ENCODE assay signal across 8 cellular contexts in genomic region chr5:177546262-177546741, GRCh38. TPM values are rescaled to one million over a fixed set of nuclear protein-coding genes. Genes with fewer than 3 reads are reported as not detected.
DNase-seq lines count a peak whose midpoint lies in the region; ATAC-seq and TF ChIP-seq lines count a peak whose summit lies in the region.

No MANE protein-coding gene starts in this region.

- TF ChIP-seq CTCF in endothelial cell (IDR thresholded peaks at IDR 0.05; ENCODE audit: unreplicated experiment): no peak

- H3K27ac Mint-ChIP-seq in endothelial cell (ENCODE audit: unreplicated experiment): peak overlapping the region; percentile 59

- H3K9ac ChIP-seq in NT2/D1 (ENCODE audit: insufficient read length, low read depth): peak overlapping the region; percentile 6

- H3K4me3 Mint-ChIP-seq in endothelial cell (ENCODE audit: unreplicated experiment): no peak overlapping the region

- H3K36me3 ChIP-seq in NT2/D1 (ENCODE audit: insufficient read depth, insufficient read length, low read length) (peaks cover 46% of the 10 kb centered on the region), H7 (replicated peaks; ENCODE audit: control insufficient read depth, insufficient read depth, low read length) (peaks cover 4% of the 10 kb centered on the region)

- H3K9me3 ChIP-seq in NT2/D1 (ENCODE audit: insufficient read depth, low read length): no peaks in the 10 kb centered on the region

- H3K27me3 ChIP-seq in NT2/D1 (ENCODE audit: insufficient read depth, insufficient read length) (no peaks in the 10 kb centered on the region), H7 (ENCODE audit: control insufficient read depth, insufficient read depth, low read length) (no peaks in the 10 kb centered on the region)

- ATAC-seq in HG02571 (IDR thresholded peaks at IDR 0.05; ENCODE audit: unreplicated experiment): no peak

- peak; percentile 1 for DNase-seq in DMS53 treated with DMSO at 0.1 percent for 48 hours (lab: John Stamatoyannopoulos, UW; ENCODE audit: unreplicated experiment)
- DNase-seq in NT2/D1 (ENCODE audit: low read depth, low spot score): peak; percentile 52
- DNase-seq in endothelial cell (ENCODE audit: low spot score): no peak
- DNase-seq in mucosa of gallbladder (ENCODE audit: low spot score): peak; percentile 55
- DNase-seq in NK-92 treated with Interleukin-12 subunit alpha and Interleukin-12 subunit beta, amount 100 ng/mL, for 24 hours (lab: John Stamatoyannopoulos, UW): no peak
- DNase-seq in H7: no peak
- no peak for DNase-seq in LoVo (ENCODE audit: low spot score)

- H3K4me3 ChIP-seq in NT2/D1 (ENCODE audit: insufficient read length, low read depth): no peak overlapping the region
- H3K4me3 ChIP-seq in H7 (ENCODE audit: insufficient read depth, low read depth, low read length): no peak overlapping the region

- H3K9me3 Mint-ChIP-seq in endothelial cell (ENCODE audit: unreplicated experiment): no peaks in the 10 kb centered on the region

- H3K4me1 ChIP-seq in NT2/D1 (ENCODE audit: insufficient read depth, insufficient read length): peaks cover 6% of the 10 kb centered on the region

- peaks cover 30% of the 10 kb centered on the region for H3K4me1 Mint-ChIP-seq in endothelial cell (ENCODE audit: unreplicated experiment)

- H3K27me3 Mint-ChIP-seq in endothelial cell (ENCODE audit: unreplicated experiment): no peaks in the 10 kb centered on the region

- peaks cover 9% of the 10 kb centered on the region for H3K36me3 Mint-ChIP-seq in endothelial cell (ENCODE audit: low read depth, unreplicated experiment)

RNA-seq across cellular contexts. Expression of gene FAM193B, which starts 8.1 kb away (rescaled TPM):
- total RNA-seq in endothelial cell (ENCODE audit: unreplicated experiment) (97.6 TPM), mucosa of gallbladder (98.1 TPM)
- 70.2 and 80.0 TPM in 2 replicates for total RNA-seq in H7 (2014; rRNA removed; shearing (Covaris generic))

RNA-seq across cellular contexts. Expression of gene DDX41, which starts 29.5 kb away (rescaled TPM):
- total RNA-seq in endothelial cell (ENCODE audit: unreplicated experiment): 125 TPM
- 84.8 TPM for total RNA-seq in mucosa of gallbladder
- 96.5 and 106 TPM in 2 replicates for total RNA-seq in H7 (2014; rRNA removed; shearing (Covaris generic))

RNA-seq across cellular contexts. Expression of gene DOK3, which starts 36.7 kb away (rescaled TPM):
- total RNA-seq in endothelial cell (ENCODE audit: unreplicated experiment) (51.4 TPM), mucosa of gallbladder (12.8 TPM)
- 0.76 and 3.2 TPM in 2 replicates for total RNA-seq in H7 (2014; rRNA removed; shearing (Covaris generic))

RNA-seq across cellular contexts. Expression of gene TMED9, which starts 45.7 kb away (rescaled TPM):
- total RNA-seq in endothelial cell (ENCODE audit: unreplicated experiment) (271 TPM), mucosa of gallbladder (155 TPM)
- total RNA-seq in H7 (2014; rRNA removed; shearing (Covaris generic)): 52.3 and 59.4 TPM in 2 replicates

RNA-seq across cellular contexts. Expression of gene PDLIM7, which starts 48.9 kb away (rescaled TPM):
- total RNA-seq in endothelial cell (ENCODE audit: unreplicated experiment) (238 TPM), mucosa of gallbladder (227 TPM)
- 71.9 and 97.3 TPM in 2 replicates for total RNA-seq in H7 (2014; rRNA removed; shearing (Covaris generic))

Comparison
In these comparisons a context has a peak if more than half of its experiments do, and no peak if none do; other contexts are left out.
1. DNase-seq: peak in DMS53 treated with DMSO at 0.1 percent for 48 hours (single experiment), NT2/D1 (single experiment) and mucosa of gallbladder (single experiment); none in endothelial cell (single experiment), NK-92 treated with Interleukin-12 subunit alpha and Interleukin-12 subunit beta, amount 100 ng/mL, for 24 hours (single experiment), H7 (single experiment) and LoVo (single experiment).